Comparison of ENCODE assay signal across 26 cellular contexts in genomic region chr5:82593481-82593880, GRCh38.
DNase-seq lines count a peak whose midpoint lies in the region; ATAC-seq and TF ChIP-seq lines count a peak whose summit lies in the region.
"Had no signal": no experiment of that assay in that cellular context is flagged by ENCODE, and none has a peak within 500 bp of the region (broad histone marks: within the 10 kb centered on the region; RNA-seq: fewer than 3 reads in every experiment).

No MANE protein-coding gene starts in this region.

- DNase-seq in LHCN-M2 (ENCODE audit: low read depth) (peak; percentile 13), astrocyte of the hippocampus (ENCODE audit: low read depth, low spot score) (peak; percentile 71), fibroblast of the aortic adventitia (ENCODE audit: low read depth) (peak; percentile 60), renal cortical epithelial cell (ENCODE audit: low read depth) (peak; percentile 66), type B pancreatic cell (ENCODE audit: extremely low spot score, unreplicated experiment) (no peak), NK-92 (lab: John Stamatoyannopoulos, UW; ENCODE audit: unreplicated experiment) (no peak)
- DNase-seq in central memory CD4-positive, alpha-beta T cell, result no peak
- DNase-seq: activated CD4-positive, alpha-beta memory T cell treated with anti-CD3 and anti-CD28 coated beads for 36 hours; activated gamma-delta T cell; CD4-positive, CD25-positive, alpha-beta regulatory T cell; cerebellar nuclear complex; GDM1; heart left ventricle; left ventricle myocardium inferior; NCI-H1436 treated with DMSO at 0.1 percent for 48 hours; NCI-H526; stimulated activated CD4-positive, alpha-beta T cell treated with anti-CD3 and anti-CD28 coated beads, Interleukin-2, amount 100 ng/mL, for 24 hours; testis had no signal

- H3K27me3 Mint-ChIP-seq in type B pancreatic cell, result no peaks in the 10 kb centered on the region

- no peak overlapping the region for H3K27ac Mint-ChIP-seq in type B pancreatic cell
- H3K27ac Mint-ChIP-seq: activated CD4-positive, alpha-beta memory T cell treated with anti-CD3 and anti-CD28 coated beads for 36 hours; CD4-positive, CD25-positive, alpha-beta regulatory T cell; neural progenitor cell; stimulated activated effector memory CD8-positive, alpha-beta T cell treated with anti-CD3 and anti-CD28 coated beads, Interleukin-12 subunit alpha, Interleukin-12 subunit beta, amount 100 ng/mL, for 72 hours had no signal

- H3K4me3 Mint-ChIP-seq in type B pancreatic cell, result no peak overlapping the region
- H3K4me3 Mint-ChIP-seq: activated CD4-positive, alpha-beta memory T cell treated with anti-CD3 and anti-CD28 coated beads for 36 hours; CD4-positive, CD25-positive, alpha-beta regulatory T cell; neural progenitor cell; stimulated activated effector memory CD8-positive, alpha-beta T cell treated with anti-CD3 and anti-CD28 coated beads, Interleukin-12 subunit alpha, Interleukin-12 subunit beta, amount 100 ng/mL, for 72 hours had no signal

- no peak for ATAC-seq in GM21360 (IDR thresholded peaks at IDR 0.05; ENCODE audit: unreplicated experiment)
- ATAC-seq: HCT116; heart left ventricle; K562; SK-N-SH treated with all-trans-retinoic acid at 6 μM for 48 hours; stimulated activated effector memory CD8-positive, alpha-beta T cell treated with anti-CD3 and anti-CD28 coated beads, Interleukin-12 subunit alpha, Interleukin-12 subunit beta, amount 100 ng/mL, for 72 hours had no signal

- H3K4me3 ChIP-seq in fibroblast of the aortic adventitia (ENCODE audit: low read depth, low read length), result no peak overlapping the region
- H3K4me3 ChIP-seq: esophagus muscularis mucosa, heart left ventricle, K562, left ventricle myocardium inferior, neural progenitor cell, prostate gland, testis had no signal

- H3K9me3 Mint-ChIP-seq in type B pancreatic cell, result peaks cover 9% of the 10 kb centered on the region

- H3K4me1 Mint-ChIP-seq in type B pancreatic cell (ENCODE audit: unreplicated experiment), result no peaks in the 10 kb centered on the region
- H3K4me1 Mint-ChIP-seq: CD4-positive, CD25-positive, alpha-beta regulatory T cell; stimulated activated effector memory CD8-positive, alpha-beta T cell treated with anti-CD3 and anti-CD28 coated beads, Interleukin-12 subunit alpha, Interleukin-12 subunit beta, amount 100 ng/mL, for 72 hours had no signal

- TF ChIP-seq CTCF in fibroblast of the aortic adventitia (IDR thresholded peaks at IDR 0.05; ENCODE audit: insufficient read depth, low read length) (no peak), type B pancreatic cell (conservative IDR thresholded peaks at IDR 0.05) (no peak)

- no peaks in the 10 kb centered on the region for H3K36me3 Mint-ChIP-seq in type B pancreatic cell
- H3K36me3 Mint-ChIP-seq: activated CD4-positive, alpha-beta memory T cell treated with anti-CD3 and anti-CD28 coated beads for 36 hours; CD4-positive, CD25-positive, alpha-beta regulatory T cell; neural progenitor cell; stimulated activated effector memory CD8-positive, alpha-beta T cell treated with anti-CD3 and anti-CD28 coated beads, Interleukin-12 subunit alpha, Interleukin-12 subunit beta, amount 100 ng/mL, for 72 hours had no signal

Comparison
In these comparisons a context has a peak if more than half of its experiments do, and no peak if none do; other contexts are left out.
1. DNase-seq: peak in LHCN-M2 (single experiment), astrocyte of the hippocampus (single experiment), fibroblast of the aortic adventitia (single experiment) and renal cortical epithelial cell (single experiment); none in type B pancreatic cell (single experiment), NK-92 (single experiment) and central memory CD4-positive, alpha-beta T cell (single experiment).